29 cellular contexts compared by ENCODE assay signal in genomic region chr6:42243046-42243445, GRCh38. TPM values are rescaled to one million over a fixed set of nuclear protein-coding genes. Genes with fewer than 3 reads are reported as not detected.
DNase-seq lines count a peak whose midpoint lies in the region; ATAC-seq, FAIRE-seq and TF ChIP-seq lines count a peak whose summit lies in the region.
"Had no signal": no experiment of that assay in that cellular context is flagged by ENCODE, and none has a peak within 500 bp of the region (broad histone marks: within the 10 kb centered on the region; RNA-seq: fewer than 3 reads in every experiment).

No MANE protein-coding gene starts in this region.

- POLR2A ChIA-PET in IMR-90 (lab: Charles Lee; ENCODE audit: unreplicated experiment) (no interaction called here), endothelial cell of umbilical vein (lab: Charles Lee) (no interaction called here), MCF 10A (lab: Yijun Ruan, JAX) (interaction anchor here (0.7 to 0.8 kb wide), 2 partner anchors 83 to 160 kb away, joined by 3 to 4 read pairs; no protein-coding TSS in a partner anchor)

- peaks cover 15% of the 10 kb centered on the region for H3K9me1 ChIP-seq in IMR-90 (ENCODE audit: insufficient read depth, low read length)
- H3K9me1 ChIP-seq in endothelial cell of umbilical vein (replicated peaks; ENCODE audit: control insufficient read depth, extremely low read depth, insufficient read depth, low read length), result no peaks in the 10 kb centered on the region

- H3K79me1 ChIP-seq in IMR-90 (ENCODE audit: low read depth in 1 of 2, low read length in 2 of 2), result peaks cover 9 to 12% of the 10 kb centered on the region in 2 experiments; a peak in 3 of 4 replicates

- H2AK9ac ChIP-seq in IMR-90 (replicated peaks; ENCODE audit: low read depth, low read length, poor library complexity), result peak overlapping the region; percentile 6

- H3K14ac ChIP-seq in IMR-90 (replicated peaks; ENCODE audit: low read depth, low read length), result no peak overlapping the region

- H3F3A ChIP-seq in GM23338 (replicated peaks; ENCODE audit: low read depth), result no peaks in the 10 kb centered on the region

- H3K4ac ChIP-seq in IMR-90 (ENCODE audit: low read depth, low read length), result no peak overlapping the region

- H3K27ac ChIP-seq in GM23338 (ENCODE audit: low read depth) (peak overlapping the region; percentile 22; the same call in 1 of the 2 replicates), IMR-90 (ENCODE audit: insufficient read depth, low read length) (no peak overlapping the region), endothelial cell of umbilical vein (ENCODE audit: insufficient read depth, low read depth, low read length) (no peak overlapping the region)
- H3K27ac ChIP-seq: BLaER1 treated with 17β-estradiol and CSF1 and Interleukin-3, amounts not matched to agents 10 nM and 100 nM; PC-9; SJSA1 had no signal

- intact Hi-C loops in IMR-90 (cut with micrococcal nuclease) (no loop called here), endothelial cell of umbilical vein (cut with micrococcal nuclease) (no loop called here), MCF 10A (cut with micrococcal nuclease) (no loop called here)

- no peak overlapping the region for H2AFZ ChIP-seq in GM23338
- no peak overlapping the region for H2AFZ ChIP-seq in IMR-90 (replicated peaks; ENCODE audit: low read length, poor library complexity)
- no peak overlapping the region for H2AFZ ChIP-seq in endothelial cell of umbilical vein (ENCODE audit: low read depth, low read length)
- H2AFZ ChIP-seq: PC-9 had no signal

- H3K4me3 Mint-ChIP-seq in GM23338 (no peak overlapping the region), MCF 10A (ENCODE audit: unreplicated experiment) (no peak overlapping the region)
- H3K4me3 Mint-ChIP-seq: CD4-positive, alpha-beta T cell; HFFc6 had no signal

- no CpG with 5 or more reads among the region's 11 CpGs for WGBS in IMR-90 (ENCODE audit: extremely low coverage in 2 of 2, insufficient read length in 1 of 2), 2 experiments

- no peak overlapping the region for H4K5ac ChIP-seq in IMR-90 (ENCODE audit: low read depth, low read length)

- H3K4me1 ChIP-seq in GM23338 (ENCODE audit: insufficient read depth) (peaks cover 11% of the 10 kb centered on the region), IMR-90 (ENCODE audit: control insufficient read depth, insufficient read depth, low read length) (peaks cover 10% of the 10 kb centered on the region), endothelial cell of umbilical vein (ENCODE audit: control insufficient read depth, extremely low read depth, insufficient read depth, low read length) (no peaks in the 10 kb centered on the region)
- H3K4me1 ChIP-seq: BLaER1 treated with 17β-estradiol and CSF1 and Interleukin-3, amounts not matched to agents 10 nM and 100 nM; SJSA1 had no signal

- in situ Hi-C loops in IMR-90 (cut with MboI; ENCODE audit: low sequenced_read_pairs), result no loop called here

- H3K9ac ChIP-seq in IMR-90 (ENCODE audit: low read depth, low read length) (no peak overlapping the region), endothelial cell of umbilical vein (replicated peaks; ENCODE audit: extremely low read depth, insufficient read depth, low read length) (no peak overlapping the region)
- H3K9ac ChIP-seq: BLaER1 treated with 17β-estradiol and CSF1 and Interleukin-3, amounts not matched to agents 10 nM and 100 nM had no signal

- no peaks in the 10 kb centered on the region for H3K79me2 ChIP-seq in GM23338 (replicated peaks; ENCODE audit: insufficient read depth)
- H3K79me2 ChIP-seq in endothelial cell of umbilical vein (ENCODE audit: control insufficient read depth, insufficient read depth, low read length), result no peaks in the 10 kb centered on the region

- no peak overlapping the region for H3K56ac ChIP-seq in IMR-90 (ENCODE audit: extremely low read depth, insufficient read depth, low read length)

- FAIRE-seq in endothelial cell of umbilical vein (lab: Jason Lieb, UNC), result no peak
- FAIRE-seq: A204.1, D721Med, GM12878 had no signal

- H2AK5ac ChIP-seq in IMR-90 (ENCODE audit: low read depth, low read length), result no peak overlapping the region

- no peak overlapping the region for H2BK20ac ChIP-seq in IMR-90 (ENCODE audit: low read depth, low read length)

- dilution Hi-C loops in IMR-90 (cut with HindIII; ENCODE audit: low sequenced_read_pairs, unreplicated experiment) (no loop called here), endothelial cell of umbilical vein (cut with MboI; ENCODE audit: extremely low pct_ligation_motif_present, low sequenced_read_pairs) (no loop called here)

- no peak overlapping the region for H4K91ac ChIP-seq in IMR-90 (ENCODE audit: insufficient read depth, low read depth, low read length)

- H3K9me3 ChIP-seq in IMR-90 (ENCODE audit: control insufficient read depth, insufficient read depth, low read length) (no peaks in the 10 kb centered on the region), endothelial cell of umbilical vein (replicated peaks; ENCODE audit: control insufficient read depth, insufficient read depth, low read length) (no peaks in the 10 kb centered on the region)
- H3K9me3 ChIP-seq: BLaER1 treated with 17β-estradiol and CSF1 and Interleukin-3, amounts not matched to agents 10 nM and 100 nM; SJSA1 had no signal

- no peak overlapping the region for H2BK120ac ChIP-seq in IMR-90 (ENCODE audit: low read depth, low read length)

- H3K27me3 ChIP-seq in GM23338 (ENCODE audit: insufficient read depth) (no peaks in the 10 kb centered on the region), IMR-90 (ENCODE audit: control insufficient read depth, insufficient read depth, low read length) (no peaks in the 10 kb centered on the region), endothelial cell of umbilical vein (ENCODE audit: control insufficient read depth in 2 of 2, insufficient read depth in 2 of 2, low read length in 2 of 2) (no peaks in the 10 kb centered on the region)
- H3K27me3 ChIP-seq: BLaER1 treated with 17β-estradiol and CSF1 and Interleukin-3, amounts not matched to agents 10 nM and 100 nM; SJSA1 had no signal

- H3K9me2 ChIP-seq in GM23338 (ENCODE audit: insufficient read depth), result no peaks in the 10 kb centered on the region

- peaks cover 61% of the 10 kb centered on the region for H3K36me3 Mint-ChIP-seq in GM23338 (ENCODE audit: low read depth)
- peaks cover 73% of the 10 kb centered on the region for H3K36me3 Mint-ChIP-seq in MCF 10A (ENCODE audit: insufficient read depth, unreplicated experiment)

- peaks cover 15% of the 10 kb centered on the region for H3K4me1 Mint-ChIP-seq in GM23338
- peaks cover 23% of the 10 kb centered on the region for H3K4me1 Mint-ChIP-seq in MCF 10A (ENCODE audit: insufficient read depth, unreplicated experiment)

- H3K36me3 ChIP-seq in GM23338 (ENCODE audit: insufficient read depth) (0 out of 2 replicates have a peak, but pooled peaks cover 5% of the 10 kb centered on the region), IMR-90 (ENCODE audit: control insufficient read depth, insufficient read depth, low read length) (peaks cover 35% of the 10 kb centered on the region), endothelial cell of umbilical vein (ENCODE audit: control insufficient read depth in 2 of 2, extremely low read depth in 1 of 2, insufficient read depth in 2 of 2, low read length in 2 of 2) (no peaks in the 10 kb centered on the region)

- no peak overlapping the region for H3K23ac ChIP-seq in IMR-90 (ENCODE audit: low read depth, low read length)

- CTCF ChIA-PET in IMR-90 (lab: Yijun Ruan, JAX) (no interaction called here), endothelial cell of umbilical vein (lab: Charles Lee) (interaction anchor here (1.4 kb wide), 1 partner anchor 305 kb away, joined by 6 read pairs; no protein-coding TSS in a partner anchor), MCF 10A (lab: Yijun Ruan, JAX) (interaction anchor here (0.6 to 2.4 kb wide), 4 partner anchors 11 to 307 kb away, joined by 3 to 9 read pairs (median 5); no protein-coding TSS in a partner anchor)

- ATAC-seq in GM23338, result no peak
- ATAC-seq in IMR-90 (ENCODE audit: low read depth), result no peak
- ATAC-seq in HG02798 (IDR thresholded peaks at IDR 0.05; ENCODE audit: poor library complexity, unreplicated experiment), result no peak
- no peak for ATAC-seq in GM18861 (IDR thresholded peaks at IDR 0.05; ENCODE audit: unreplicated experiment)
- ATAC-seq: GM12878 had no signal

- TF ChIP-seq CTCF in GM23338 (conservative IDR thresholded peaks at IDR 0.05; ENCODE audit: low read depth in 2 of 2) (no peak), IMR-90 (conservative IDR thresholded peaks at IDR 0.05; ENCODE audit: low read depth, low read length) (no peak), endothelial cell of umbilical vein (IDR thresholded peaks at IDR 0.05; ENCODE audit: extremely low read depth in 1 of 2, insufficient read depth in 1 of 2, low read depth in 1 of 2, low read length in 2 of 2) (no peak), MCF 10A (IDR thresholded peaks at IDR 0.05; ENCODE audit: unreplicated experiment) (no peak)

- TF ChIP-seq RAD21 in IMR-90 (IDR thresholded peaks at IDR 0.05; ENCODE audit: low read length), result no peak

- BruUV-seq in IMR-90 (replicated peaks; lab: Mats Ljungman, UMichigan) (no TSS peak), endothelial cell of umbilical vein (replicated peaks; lab: Mats Ljungman, UMichigan) (no TSS peak), MCF 10A (replicated peaks; lab: Mats Ljungman, UMichigan) (no TSS peak)

- no peak overlapping the region for H2BK15ac ChIP-seq in IMR-90 (ENCODE audit: low read depth, low read length)

- H4K20me1 ChIP-seq in GM23338 (replicated peaks; ENCODE audit: insufficient read depth), result no peaks in the 10 kb centered on the region
- no peaks in the 10 kb centered on the region for H4K20me1 ChIP-seq in IMR-90 (ENCODE audit: insufficient read depth, low read length)
- H4K20me1 ChIP-seq in endothelial cell of umbilical vein (replicated peaks; ENCODE audit: control insufficient read depth, extremely low read depth, insufficient read depth, low read length), result no peaks in the 10 kb centered on the region
- H4K20me1 ChIP-seq: BLaER1 treated with 17β-estradiol and CSF1 and Interleukin-3, amounts not matched to agents 10 nM and 100 nM had no signal

- no peak overlapping the region for H4K8ac ChIP-seq in IMR-90 (ENCODE audit: low read depth in 2 of 2, low read length in 2 of 2)

- DNase-seq in GM23338 (ENCODE audit: low spot score) (no peak), IMR-90 (no peak), astrocyte of the hippocampus (ENCODE audit: low read depth, low spot score) (peak; percentile 77), endothelial cell of umbilical vein (ENCODE audit: low read depth, low spot score) (peak; percentile 74), NCI-H128 (lab: John Stamatoyannopoulos, UW; ENCODE audit: unreplicated experiment) (no peak), MCF 10A (ENCODE audit: unreplicated experiment) (no peak)
- DNase-seq: CD4-positive, alpha-beta T cell; DMS53; GDM1; H7; HFFc6; Karpas-422; MV-4-11; NCI-H1105; NCI-H146; NCI-H2029; NCI-H446; NCI-H524 treated with DMSO at 0.1 percent for 48 hours; NCI-H774; PC-9; Right ventricle myocardium superior had no signal

- H3K9me3 Mint-ChIP-seq in GM23338 (no peaks in the 10 kb centered on the region; the same call in 2 of the 3 replicates), MCF 10A (ENCODE audit: unreplicated experiment) (no peaks in the 10 kb centered on the region)
- H3K9me3 Mint-ChIP-seq: CD4-positive, alpha-beta T cell; HFFc6 had no signal

- H3K18ac ChIP-seq in IMR-90 (ENCODE audit: low read depth, low read length), result no peak overlapping the region

- H3K27ac Mint-ChIP-seq in GM23338 (no peak overlapping the region), MCF 10A (ENCODE audit: low read depth, unreplicated experiment) (no peak overlapping the region)
- H3K27ac Mint-ChIP-seq: CD4-positive, alpha-beta T cell; HFFc6 had no signal

- H2BK5ac ChIP-seq in IMR-90 (ENCODE audit: low read depth, low read length, poor library complexity, severe bottlenecking), result no peak overlapping the region

- H3K4me3 ChIP-seq in GM23338 (no peak overlapping the region), IMR-90 (ENCODE audit: insufficient read depth, low read depth, low read length) (no peak overlapping the region), endothelial cell of umbilical vein (replicated peaks in 1 of 3; ENCODE audit: insufficient read depth in 1 of 3, low read depth in 1 of 3, low read length in 3 of 3) (no peak overlapping the region)
- H3K4me3 ChIP-seq: BLaER1 treated with 17β-estradiol and CSF1 and Interleukin-3, amounts not matched to agents 10 nM and 100 nM; GM12878; PC-9; SJSA1 had no signal

- H3K4me2 ChIP-seq in GM23338 (no peak overlapping the region), IMR-90 (ENCODE audit: low read depth, low read length) (no peak overlapping the region), endothelial cell of umbilical vein (ENCODE audit: insufficient read depth, low read length) (no peak overlapping the region)
- H3K4me2 ChIP-seq: BLaER1 treated with 17β-estradiol and CSF1 and Interleukin-3, amounts not matched to agents 10 nM and 100 nM; PC-9 had no signal

- H3K27me3 Mint-ChIP-seq in GM23338 (ENCODE audit: insufficient read depth, low read depth, poor library complexity) (peaks cover 5% of the 10 kb centered on the region), MCF 10A (ENCODE audit: insufficient read depth, unreplicated experiment) (no peaks in the 10 kb centered on the region)
- H3K27me3 Mint-ChIP-seq: CD4-positive, alpha-beta T cell had no signal

- TF ChIP-seq POLR2A in IMR-90 (IDR thresholded peaks at IDR 0.05; ENCODE audit: low read depth, low read length), result no peak
- TF ChIP-seq POLR2A in endothelial cell of umbilical vein (IDR thresholded peaks at IDR 0.05; ENCODE audit: low read depth, low read length), result no peak

RNA-seq across cellular contexts. Expression of gene MRPS10, which starts 25.4 kb away (rescaled TPM):
- total RNA-seq in GM23338 (2014; rRNA removed; shearing (Covaris generic)), result 42.7 and 49.3 TPM in 2 replicates
- polyA plus RNA-seq in GM23338 (2016; fragmentation: Nextera tagmentation; extraction: Ambion mirVana) (33.7 and 36.2 TPM in 2 replicates), IMR-90 (2012; rRNA removed) (24.0 and 28.5 TPM in 2 replicates), endothelial cell of umbilical vein (16.8 and 23.2 TPM in 2 replicates)
- total RNA-seq in IMR-90 (2012; rRNA removed) (47.0 and 71.1 TPM in 2 replicates), endothelial cell of umbilical vein (35.3 and 37.7 TPM in 2 replicates), MCF 10A (2022) (62.9 and 67.3 TPM in 2 replicates)
- 8.0 and 10.3 TPM in 2 replicates for polyA plus RNA-seq in IMR-90 (2012; cell fraction: cytosol; rRNA removed)
- polyA plus RNA-seq in IMR-90 (2012; cell fraction: nucleus; rRNA removed; ENCODE audit: low replicate concordance), result 1.8 and 8.3 TPM in 2 replicates
- 30.2 and 31.3 TPM in 2 replicates for polyA plus RNA-seq in endothelial cell of umbilical vein (2011; cell fraction: cytosol; rRNA removed)
- 9.7 and 13.6 TPM in 2 replicates for polyA plus RNA-seq in endothelial cell of umbilical vein (2011; cell fraction: nucleus; rRNA removed)
- polyA plus RNA-seq in endothelial cell of umbilical vein (2012), result 31.6 and 44.8 TPM in 2 replicates
- polyA minus RNA-seq in endothelial cell of umbilical vein, result 11.6 and 16.6 TPM in 2 replicates
- polyA minus RNA-seq in endothelial cell of umbilical vein (2011; cell fraction: cytosol; rRNA and poly(A)+ RNA removed), result 15.0 TPM
- polyA minus RNA-seq in endothelial cell of umbilical vein (2011; cell fraction: nucleus; rRNA and poly(A)+ RNA removed), result 9.0 and 13.8 TPM in 2 replicates

RNA-seq across cellular contexts. Expression of gene GUCA1B, which starts 48.3 kb away (rescaled TPM):
- total RNA-seq in GM23338 (2014; rRNA removed; shearing (Covaris generic)), result 0.56 TPM in 1 of 2 replicates, not detected in the other
- polyA plus RNA-seq in GM23338 (2016; fragmentation: Nextera tagmentation; extraction: Ambion mirVana) (not detected in 2 replicates), IMR-90 (2012; rRNA removed) (0.60 and 1.0 TPM in 2 replicates), endothelial cell of umbilical vein (0.19 TPM in 1 of 2 replicates, not detected in the other)
- total RNA-seq in IMR-90 (2012; rRNA removed) (under 0.01 and 0.18 TPM in 2 replicates), endothelial cell of umbilical vein (0.60 and 1.1 TPM in 2 replicates), MCF 10A (2022) (0.93 and 1.2 TPM in 2 replicates)
- polyA plus RNA-seq in IMR-90 (2012; cell fraction: cytosol; rRNA removed), result 0.21 and 0.42 TPM in 2 replicates
- polyA plus RNA-seq in IMR-90 (2012; cell fraction: nucleus; rRNA removed; ENCODE audit: low replicate concordance), result 0.94 and 1.4 TPM in 2 replicates
- 0.24 and 0.31 TPM in 2 replicates for polyA plus RNA-seq in endothelial cell of umbilical vein (2011; cell fraction: cytosol; rRNA removed)
- polyA plus RNA-seq in endothelial cell of umbilical vein (2011; cell fraction: nucleus; rRNA removed), result 0.42 and 0.46 TPM in 2 replicates
- polyA plus RNA-seq in endothelial cell of umbilical vein (2012), result 0.38 TPM in 1 of 2 replicates, not detected in the other
- polyA minus RNA-seq in endothelial cell of umbilical vein, result 0.17 TPM in 1 of 2 replicates, not detected in the other
- not detected for polyA minus RNA-seq in endothelial cell of umbilical vein (2011; cell fraction: cytosol; rRNA and poly(A)+ RNA removed)
- polyA minus RNA-seq in endothelial cell of umbilical vein (2011; cell fraction: nucleus; rRNA and poly(A)+ RNA removed), result not detected in 2 replicates
- total RNA-seq: RPMI7951, SJSA1 had no signal

Comparison
In these comparisons a context has a peak if more than half of its experiments do, and no peak if none do; other contexts are left out.
1. DNase-seq: peak in astrocyte of the hippocampus (single experiment) and endothelial cell of umbilical vein (single experiment); none in GM23338 (single experiment), IMR-90 (single experiment), NCI-H128 (single experiment) and MCF 10A (single experiment).